12 cellular contexts compared by ENCODE assay signal in genomic region chr14:50775357-50775756, GRCh38. TPM values are rescaled to one million over a fixed set of nuclear protein-coding genes. Genes with fewer than 3 reads are reported as not detected.
A peak's percentile ranks its signal among the peaks of the same experiment; 100 is the strongest.
DNase-seq lines count a peak whose midpoint lies in the region; ATAC-seq and TF ChIP-seq lines count a peak whose summit lies in the region.
"Had no signal": no experiment of that assay in that cellular context is flagged by ENCODE, and none has a peak within 500 bp of the region (broad histone marks: within the 10 kb centered on the region; RNA-seq: fewer than 3 reads in every experiment).

No MANE protein-coding gene starts in this region.

- no peaks in the 10 kb centered on the region for H3K9me3 ChIP-seq in Peyer's patch
- H3K9me3 ChIP-seq in psoas muscle, result no peaks in the 10 kb centered on the region

- H3K4me1 ChIP-seq in Peyer's patch, result peaks cover 0 to 7% (median 3%) of the 10 kb centered on the region in 4 donors
- H3K4me1 ChIP-seq in psoas muscle, result peaks cover 43% of the 10 kb centered on the region

- POLR2A ChIA-PET in BJ (lab: Charles Lee), result no interaction called here

- no peak for ATAC-seq in psoas muscle

- CTCF ChIA-PET in BJ (lab: Yijun Ruan, JAX), result interaction anchor here (0.8 to 8.3 kb wide), 17 partner anchors 11 to 455 kb away, joined by 3 to 117 read pairs (median 13); no protein-coding TSS in a partner anchor

- TF ChIP-seq CTCF in BJ (IDR thresholded peaks at IDR 0.05; ENCODE audit: insufficient read depth, low read depth, low read length), result no peak
- no peak for TF ChIP-seq CTCF in Peyer's patch (IDR thresholded peaks at IDR 0.05)
- no peak for TF ChIP-seq CTCF in psoas muscle (IDR thresholded peaks at IDR 0.05)
- TF ChIP-seq CTCF in GM20000 (IDR thresholded peaks at IDR 0.05; ENCODE audit: extremely low read depth, missing control alignments), result no peak

- H3K36me3 ChIP-seq in BJ (ENCODE audit: control insufficient read depth, insufficient read depth, low read length), result peaks cover 3% of the 10 kb centered on the region
- peaks cover 0 to 31% (median 0%) of the 10 kb centered on the region in 3 donors for H3K36me3 ChIP-seq in Peyer's patch
- peaks cover 8 to 67% of the 10 kb centered on the region in 2 donors for H3K36me3 ChIP-seq in psoas muscle (ENCODE audit: insufficient read depth in 1 of 2, low read depth in 1 of 2)

- no peaks in the 10 kb centered on the region for H3K27me3 ChIP-seq in BJ (ENCODE audit: control insufficient read depth, insufficient read depth, low read length)
- H3K27me3 ChIP-seq in Peyer's patch, result no peaks in the 10 kb centered on the region
- no peaks in the 10 kb centered on the region for H3K27me3 ChIP-seq in psoas muscle (ENCODE audit: insufficient read depth in 3 of 3, low read length in 2 of 3)

- H3K27ac ChIP-seq in Peyer's patch (peak overlapping the region; percentile 28 to 69 (median 58)), epithelial cell of prostate (peak overlapping the region; percentile 20), psoas muscle (peak overlapping the region; percentile 48)

- peak; percentile 89 for DNase-seq in BJ (ENCODE audit: low read depth)
- no peak for DNase-seq in Peyer's patch
- peak; percentile 52 for DNase-seq in epithelial cell of prostate (ENCODE audit: low read depth, low spot score)
- DNase-seq in psoas muscle, result no peak
- no peak for DNase-seq in NCI-H526 (lab: John Stamatoyannopoulos, UW)
- no peak for DNase-seq in GM20000 (ENCODE audit: low spot score)
- no peak for DNase-seq in NCI-H2196 (lab: John Stamatoyannopoulos, UW; ENCODE audit: unreplicated experiment)
- no peak for DNase-seq in superior temporal gyrus (ENCODE audit: extremely low spot score)
- DNase-seq: activated B cell treated with CpG ODN at 0.5 μM for 24 hours; activated naive CD8-positive, alpha-beta T cell treated with anti-CD3 and anti-CD28 coated beads for 36 hours; DMS53; NCI-H524 treated with DMSO at 0.1 percent for 48 hours had no signal

- intact Hi-C loops in psoas muscle (cut with DNase I), result loop anchor here (5.0 kb wide), 2 partner anchors 87 to 173 kb away; no protein-coding TSS in a partner anchor

- WGBS in psoas muscle, 3 donors, result 35 to 60% (median 46%) methylated on average over 2 of the region's 2 CpGs

- H3K4me3 ChIP-seq in BJ (ENCODE audit: low read depth, low read length), result no peak overlapping the region
- no peak overlapping the region for H3K4me3 ChIP-seq in Peyer's patch
- H3K4me3 ChIP-seq in psoas muscle, result no peak overlapping the region

- TF ChIP-seq POLR2A in Peyer's patch (IDR thresholded peaks at IDR 0.05), result no peak

RNA-seq across cellular contexts. Expression of gene NIN, which starts 55.6 kb away (rescaled TPM):
- polyA plus RNA-seq in BJ (2011; rRNA removed) (11.4 and 11.8 TPM in 2 replicates), psoas muscle (10 to 100 TPM in 2 of 3 donors, 1 to 10 TPM in 1; 7.3 to 17.3 (median 11.5) TPM)
- polyA minus RNA-seq in BJ (2011; rRNA and poly(A)+ RNA removed), result 10.9 and 31.6 TPM in 2 replicates
- total RNA-seq in Peyer's patch (100 to 1,000 TPM in 1 of 4 donors, 10 to 100 TPM in 3; 13.8 to 151 (median 21.5) TPM), psoas muscle (10 to 100 TPM; 24.3 to 47.7 (median 39.5) TPM)

Comparison
In these comparisons a context has a peak if more than half of its experiments do, and no peak if none do; other contexts are left out.
1. DNase-seq: peak in BJ (single experiment) and epithelial cell of prostate (single experiment); none in Peyer's patch (0 of 3), psoas muscle (0 of 2), NCI-H526 (0 of 2), GM20000 (single experiment), NCI-H2196 (single experiment) and superior temporal gyrus (single experiment).
2. Peak in every context shown above with its lines, with median percentiles within 50 percentile points of each other: H3K27ac ChIP-seq.